In the genomic region with DNA sequence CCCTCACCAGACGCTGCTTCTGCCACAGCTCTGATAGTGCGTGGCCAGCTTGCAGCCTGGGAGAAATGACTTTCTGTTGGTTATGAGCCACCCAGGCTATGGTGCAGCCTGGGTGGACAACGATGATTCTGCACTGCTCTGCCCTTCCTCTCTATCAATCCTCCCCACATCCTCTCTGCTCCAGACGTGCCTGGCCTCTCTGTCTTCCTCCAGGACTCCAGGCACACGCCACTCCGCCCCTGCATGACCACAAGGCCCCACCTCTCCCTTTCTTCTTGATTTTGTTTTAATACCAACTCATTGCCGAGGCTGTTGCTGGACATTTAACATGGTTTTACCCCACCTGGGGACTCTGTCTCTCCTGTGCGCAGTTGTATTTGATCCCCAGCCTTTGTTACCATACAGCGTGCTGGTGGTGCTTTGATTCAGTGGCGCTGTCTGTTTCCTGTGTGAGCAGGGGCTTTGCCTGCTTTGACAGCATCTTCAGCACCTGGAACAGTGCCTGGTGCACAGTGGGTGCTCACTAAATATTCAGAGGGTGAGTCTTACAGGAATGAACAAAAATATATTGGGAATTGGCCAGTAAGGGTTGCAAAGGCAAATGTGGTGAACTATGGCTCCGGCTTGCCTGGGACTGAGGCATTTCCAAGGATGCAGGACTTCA, we compare ENCODE assay signal across 17 cellular contexts.
"Had no signal": no experiment of that assay in that cellular context is flagged by ENCODE, and none has a peak within 500 bp of the region (broad histone marks: within the 10 kb centered on the region; RNA-seq: fewer than 3 reads in every experiment).

No MANE protein-coding gene starts in this region.

- H3K4me1 ChIP-seq: esophagus muscularis mucosa, lower lobe of right lung, tibial nerve had no signal

- H3K9me3 ChIP-seq: esophagus muscularis mucosa, lower lobe of right lung, neutrophil, tibial nerve had no signal

- H3K4me3 ChIP-seq: esophagus muscularis mucosa, lower lobe of right lung, tibial nerve had no signal

- H3K36me3 ChIP-seq: esophagus muscularis mucosa, lower lobe of right lung, neutrophil had no signal

- ATAC-seq: activated CD8-positive, alpha-beta T cell treated with anti-CD3 and anti-CD28 coated beads, Interleukin-2, amount 10 ng/mL, durations not matched to agents 7 days and 5 days; left cardiac atrium; lower lobe of right lung; right cardiac atrium; SK-N-SH treated with all-trans-retinoic acid at 6 μM for 48 hours; stimulated activated memory B cell treated with anti-CD40 and anti-IgM and Interleukin-4, amounts not matched to agents 10 μg/mL and 1 μg/mL and 100 μg/mL, for 72 hours had no signal

- H3K27me3 ChIP-seq: neutrophil, tibial nerve had no signal

- H3K27ac ChIP-seq: esophagus muscularis mucosa, lower lobe of right lung, tibial nerve had no signal

- DNase-seq: activated CD4-positive, alpha-beta T cell treated with anti-CD3 and anti-CD28 coated beads for 4 hours; activated CD8-positive, alpha-beta T cell treated with anti-CD3 and anti-CD28 coated beads, Interleukin-2, amount 10 ng/mL, durations not matched to agents 7 days and 5 days; activated effector memory CD4-positive, alpha-beta T cell treated with Interleukin-2 at 50 U/mL for 16 hours; activated T-cell treated with anti-CD3 and anti-CD28 coated beads, Interleukin-2, amount 50 U/mL, for 1 hour; amygdala; glutamatergic neuron; immature natural killer cell; left cardiac atrium; lower lobe of right lung; midbrain; right cardiac atrium; small intestine had no signal
